In genomic region chr17:30929081-30929633, GRCh38 we compare ENCODE assay signal across 23 cellular contexts. TPM values are rescaled to one million over a fixed set of nuclear protein-coding genes. Genes with fewer than 3 reads are reported as not detected.
"Had no signal": no experiment of that assay in that cellular context is flagged by ENCODE, and none has a peak within 500 bp of the region (broad histone marks: within the 10 kb centered on the region; RNA-seq: fewer than 3 reads in every experiment).

No MANE protein-coding gene starts in this region.

- H3K36me3 Mint-ChIP-seq: stimulated activated effector memory CD8-positive, alpha-beta T cell treated with anti-CD3 and anti-CD28 coated beads, Interleukin-12 subunit alpha, Interleukin-12 subunit beta, amount 100 ng/mL, for 72 hours had no signal

- H3K36me3 ChIP-seq: right lobe of liver, suprapubic skin, thyroid gland, vagina had no signal

- H3K9me3 Mint-ChIP-seq: nephron; stimulated activated effector memory CD8-positive, alpha-beta T cell treated with anti-CD3 and anti-CD28 coated beads, Interleukin-12 subunit alpha, Interleukin-12 subunit beta, amount 100 ng/mL, for 72 hours had no signal

- H3K4me3 ChIP-seq: hepatocyte, lung, psoas muscle, right lobe of liver, suprapubic skin, thyroid gland, upper lobe of left lung, vagina had no signal

- H2AFZ ChIP-seq: hepatocyte had no signal

- H3K4me1 ChIP-seq: foreskin keratinocyte, psoas muscle, suprapubic skin, thyroid gland, upper lobe of left lung, vagina had no signal

- H3K27me3 ChIP-seq: right lobe of liver, thyroid gland, upper lobe of left lung, vagina had no signal

- H3K27ac Mint-ChIP-seq: nephron; stimulated activated effector memory CD8-positive, alpha-beta T cell treated with anti-CD3 and anti-CD28 coated beads, Interleukin-12 subunit alpha, Interleukin-12 subunit beta, amount 100 ng/mL, for 72 hours had no signal

- DNase-seq: dermis blood vessel endothelial cell; erythroblast; foreskin keratinocyte; head of caudate nucleus; kidney; left cardiac atrium; left ventricle myocardium superior; mesenchymal stem cell; midbrain; psoas muscle; retina; right lobe of liver; stimulated activated CD4-positive, alpha-beta T cell treated with anti-CD3 and anti-CD28 coated beads, Interleukin-4, amount 100 ng/mL, for 1 hour; stimulated activated CD8-positive, alpha-beta memory T cell treated with anti-CD3 and anti-CD28 coated beads, Interleukin-4, amount 100 ng/mL, for 48 hours; stimulated activated naive CD8-positive, alpha-beta T cell treated with anti-CD3 and anti-CD28 coated beads, Interleukin-15, Interleukin-2, amounts not matched to agents 100 U/mL and 50 U/mL, for 24 hours; thyroid gland; upper lobe of left lung had no signal

- H3K4me1 Mint-ChIP-seq: nephron; stimulated activated effector memory CD8-positive, alpha-beta T cell treated with anti-CD3 and anti-CD28 coated beads, Interleukin-12 subunit alpha, Interleukin-12 subunit beta, amount 100 ng/mL, for 72 hours had no signal

- ATAC-seq: foreskin keratinocyte; left cardiac atrium; left ventricle myocardium superior; psoas muscle; stimulated activated effector memory CD8-positive, alpha-beta T cell treated with anti-CD3 and anti-CD28 coated beads, Interleukin-12 subunit alpha, Interleukin-12 subunit beta, amount 100 ng/mL, for 72 hours; stimulated activated naive CD8-positive, alpha-beta T cell treated with anti-CD3 and anti-CD28 coated beads, Interleukin-15, Interleukin-2, amounts not matched to agents 100 U/mL and 50 U/mL, for 24 hours had no signal

- H3K27ac ChIP-seq: foreskin keratinocyte, hepatocyte, psoas muscle, right lobe of liver, suprapubic skin, thyroid gland, upper lobe of left lung, vagina had no signal

- H3K4me3 Mint-ChIP-seq: nephron; stimulated activated effector memory CD8-positive, alpha-beta T cell treated with anti-CD3 and anti-CD28 coated beads, Interleukin-12 subunit alpha, Interleukin-12 subunit beta, amount 100 ng/mL, for 72 hours had no signal

- H3K4me2 ChIP-seq: hepatocyte had no signal

- H3K9me3 ChIP-seq: psoas muscle, right lobe of liver, suprapubic skin, thyroid gland, upper lobe of left lung, vagina had no signal

RNA-seq across cellular contexts. Expression of gene ADAP2, which starts 7.4 kb away (rescaled TPM):
- polyA plus RNA-seq: foreskin keratinocyte had no signal
